ENCODE assay signal across 2 cellular contexts in genomic region chr15:44801797-44802196, GRCh38.
TF ChIP-seq lines count a peak whose summit lies in the region.

No MANE protein-coding gene starts in this region.

TF ChIP-seq in K562, 482 proteins besides CTCF, POLR2A, EP300 and RAD21 (continued from another document):
- TF ChIP-seq, protein P1, sequence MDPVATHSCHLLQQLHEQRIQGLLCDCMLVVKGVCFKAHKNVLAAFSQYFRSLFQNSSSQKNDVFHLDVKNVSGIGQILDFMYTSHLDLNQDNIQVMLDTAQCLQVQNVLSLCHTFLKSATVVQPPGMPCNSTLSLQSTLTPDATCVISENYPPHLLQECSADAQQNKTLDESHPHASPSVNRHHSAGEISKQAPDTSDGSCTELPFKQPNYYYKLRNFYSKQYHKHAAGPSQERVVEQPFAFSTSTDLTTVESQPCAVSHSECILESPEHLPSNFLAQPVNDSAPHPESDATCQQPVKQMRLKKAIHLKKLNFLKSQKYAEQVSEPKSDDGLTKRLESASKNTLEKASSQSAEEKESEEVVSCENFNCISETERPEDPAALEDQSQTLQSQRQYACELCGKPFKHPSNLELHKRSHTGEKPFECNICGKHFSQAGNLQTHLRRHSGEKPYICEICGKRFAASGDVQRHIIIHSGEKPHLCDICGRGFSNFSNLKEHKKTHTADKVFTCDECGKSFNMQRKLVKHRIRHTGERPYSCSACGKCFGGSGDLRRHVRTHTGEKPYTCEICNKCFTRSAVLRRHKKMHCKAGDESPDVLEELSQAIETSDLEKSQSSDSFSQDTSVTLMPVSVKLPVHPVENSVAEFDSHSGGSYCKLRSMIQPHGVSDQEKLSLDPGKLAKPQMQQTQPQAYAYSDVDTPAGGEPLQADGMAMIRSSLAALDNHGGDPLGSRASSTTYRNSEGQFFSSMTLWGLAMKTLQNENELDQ (CRISPR knock-in tag; IDR thresholded peaks at IDR 0.05; ENCODE audit: borderline replicate concordance) = no peak
- peak; percentile 60; the same call in 1 of the 2 replicates for TF ChIP-seq CBFA2T3 (IDR thresholded peaks at IDR 0.05)
- no peak for TF ChIP-seq DACH1 (IDR thresholded peaks at IDR 0.05; ENCODE audit: partially characterized antibody)

TF ChIP-seq in WTC11, 78 proteins besides CTCF, POLR2A, EP300 and RAD21 (continued from another document):
- TF ChIP-seq ZNF425 (CRISPR knock-in tag; conservative IDR thresholded peaks at IDR 0.05) = no peak
- no peak for TF ChIP-seq ESRRA (CRISPR knock-in tag; IDR thresholded peaks at IDR 0.05; ENCODE audit: borderline replicate concordance)
- TF ChIP-seq, protein P2, sequence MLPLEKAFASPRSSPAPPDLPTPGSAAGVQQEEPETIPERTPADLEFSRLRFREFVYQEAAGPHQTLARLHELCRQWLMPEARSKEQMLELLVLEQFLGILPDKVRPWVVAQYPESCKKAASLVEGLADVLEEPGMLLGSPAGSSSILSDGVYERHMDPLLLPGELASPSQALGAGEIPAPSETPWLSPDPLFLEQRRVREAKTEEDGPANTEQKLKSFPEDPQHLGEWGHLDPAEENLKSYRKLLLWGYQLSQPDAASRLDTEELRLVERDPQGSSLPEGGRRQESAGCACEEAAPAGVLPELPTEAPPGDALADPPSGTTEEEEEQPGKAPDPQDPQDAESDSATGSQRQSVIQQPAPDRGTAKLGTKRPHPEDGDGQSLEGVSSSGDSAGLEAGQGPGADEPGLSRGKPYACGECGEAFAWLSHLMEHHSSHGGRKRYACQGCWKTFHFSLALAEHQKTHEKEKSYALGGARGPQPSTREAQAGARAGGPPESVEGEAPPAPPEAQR (CRISPR knock-in tag; IDR thresholded peaks at IDR 0.05) = no peak
- no peak for TF ChIP-seq TEAD4 (CRISPR knock-in tag; IDR thresholded peaks at IDR 0.05)
- TF ChIP-seq ZNF512 (CRISPR knock-in tag; IDR thresholded peaks at IDR 0.05; ENCODE audit: borderline replicate concordance) = no peak
- no peak for TF ChIP-seq USF1 (CRISPR knock-in tag; IDR thresholded peaks at IDR 0.05)
- TF ChIP-seq CREM (CRISPR knock-in tag; IDR thresholded peaks at IDR 0.05) = no peak
- no peak for TF ChIP-seq ZNF416 (CRISPR knock-in tag; IDR thresholded peaks at IDR 0.05)
- no peak for TF ChIP-seq MLX (CRISPR knock-in tag; IDR thresholded peaks at IDR 0.05)
- no peak for TF ChIP-seq TP53 (CRISPR knock-in tag; IDR thresholded peaks at IDR 0.05)
- no peak for TF ChIP-seq ETV6 (CRISPR knock-in tag; IDR thresholded peaks at IDR 0.05)
